ENCODE assay signal across 8 cellular contexts in the genomic region with DNA sequence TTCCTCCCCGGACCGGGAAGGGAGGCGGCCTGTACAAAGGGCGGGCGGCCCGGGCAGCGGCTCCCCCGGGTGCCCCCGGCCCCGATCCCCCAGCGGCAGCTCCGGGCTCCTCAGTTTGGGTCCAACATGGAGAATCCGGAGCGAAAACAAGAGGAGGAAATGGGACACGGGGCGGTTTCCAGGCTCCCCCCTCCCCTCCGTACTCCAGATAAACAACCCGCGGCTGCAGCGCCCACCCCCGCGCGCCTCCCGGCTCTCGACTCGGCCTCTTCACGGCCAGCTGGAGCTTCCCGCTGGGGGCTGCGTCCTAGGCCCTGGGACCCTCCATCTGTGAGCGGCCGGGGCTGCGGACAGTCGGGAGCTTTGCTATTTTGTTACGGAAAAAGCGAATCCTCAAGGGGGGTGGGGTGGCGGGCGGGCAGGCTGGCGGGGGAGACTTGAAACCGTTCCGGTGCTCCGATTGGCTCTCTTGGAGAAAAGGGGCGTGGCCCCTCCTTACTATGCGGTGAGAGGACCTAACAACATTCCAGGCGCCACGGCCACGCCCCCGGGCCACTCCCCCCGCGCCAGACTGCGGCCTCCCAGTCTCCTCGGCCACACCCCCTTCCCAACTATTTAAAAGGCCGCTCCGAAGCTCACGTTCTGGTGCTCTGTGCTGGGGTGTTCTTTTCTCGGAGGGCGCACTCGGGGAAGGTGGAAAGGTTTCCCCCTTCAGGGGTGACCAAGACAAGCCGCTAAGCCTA. TPM values are rescaled to one million over a fixed set of nuclear protein-coding genes. Genes with fewer than 3 reads are reported as not detected.
DNase-seq lines count a peak whose midpoint lies in the region; ATAC-seq and TF ChIP-seq lines count a peak whose summit lies in the region.

A gene with protein sequence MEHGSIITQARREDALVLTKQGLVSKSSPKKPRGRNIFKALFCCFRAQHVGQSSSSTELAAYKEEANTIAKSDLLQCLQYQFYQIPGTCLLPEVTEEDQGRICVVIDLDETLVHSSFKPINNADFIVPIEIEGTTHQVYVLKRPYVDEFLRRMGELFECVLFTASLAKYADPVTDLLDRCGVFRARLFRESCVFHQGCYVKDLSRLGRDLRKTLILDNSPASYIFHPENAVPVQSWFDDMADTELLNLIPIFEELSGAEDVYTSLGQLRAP (minus strand): TSS at position 153 of the 743 bp plus-strand sequence. CDS start 294 bp downstream, outside the sequence.

- peak; percentile 99 for DNase-seq in A673 (ENCODE audit: low spot score)
- DNase-seq in NCI-H510A treated with DMSO at 0.1 percent for 48 hours (lab: John Stamatoyannopoulos, UW), result peak; percentile 98
- peak; percentile 80 for DNase-seq in activated CD4-positive, alpha-beta T cell treated with anti-CD3 and anti-CD28 coated beads for 1 hour
- peak; percentile 86 to 94 for DNase-seq in cerebellar nuclear complex (lab: John Stamatoyannopoulos, UW)
- DNase-seq in islet precursor cell, result peak; percentile 99
- DNase-seq in stimulated activated CD4-positive, alpha-beta T cell treated with anti-CD3 and anti-CD28 coated beads, Interleukin-12 subunit alpha, Interleukin-12 subunit beta, amount 100 ng/mL, for 4 hours, result peak; percentile 86

- ATAC-seq in GM18909 (IDR thresholded peaks at IDR 0.05; ENCODE audit: poor library complexity, unreplicated experiment), result peak; percentile 43
- ATAC-seq in HG03354 (IDR thresholded peaks at IDR 0.05; ENCODE audit: poor library complexity, severe bottlenecking, unreplicated experiment), result peak; percentile 35

- POLR2A ChIA-PET in A673 (lab: Charles Lee; ENCODE audit: low non-redundant PET), result interaction anchor here (0.5 to 0.7 kb wide), 3 partner anchors 10 to 1698 kb away, joined by 3 to 9 read pairs (median 3); no protein-coding TSS in a partner anchor

- no peak for TF ChIP-seq CTCF in A673 (conservative IDR thresholded peaks at IDR 0.05; ENCODE audit: low read depth, low read length)

- no peaks in the 10 kb centered on the region for H3K9me3 ChIP-seq in A673 (ENCODE audit: low read depth, low read length, poor library complexity, severe bottlenecking)

- H3K27ac ChIP-seq in A673 (ENCODE audit: low read depth, low read length, poor library complexity, severe bottlenecking), result peak within 1 kb of the TSS; percentile 98

- BruUV-seq in A673 (replicated peaks; lab: Mats Ljungman, UMichigan), result no TSS peak

- H3K4me3 ChIP-seq in A673 (ENCODE audit: low read depth, low read length, poor library complexity, severe bottlenecking), result peak within 1 kb of the TSS; percentile 100

- intact Hi-C loops in A673 (cut with micrococcal nuclease; ENCODE audit: unreplicated experiment), result loop anchor here (1.0 kb wide), 1 partner anchor 48 kb away; no protein-coding TSS in a partner anchor

- H3K27me3 ChIP-seq in A673 (replicated peaks; ENCODE audit: insufficient read depth, low read depth, low read length, poor library complexity), result no peaks in the 10 kb centered on the region

- H3K4me1 ChIP-seq in A673 (ENCODE audit: insufficient read depth, low read length, poor library complexity, severe bottlenecking), result peaks cover 33% of the 10 kb centered on the region

- no peaks in the 10 kb centered on the region for H3K36me3 ChIP-seq in A673 (ENCODE audit: insufficient read depth, low read length, poor library complexity, severe bottlenecking)

- CTCF ChIA-PET in A673 (lab: Charles Lee), result interaction anchor here (0.7 to 1.3 kb wide), 4 partner anchors 9 to 61 kb away, joined by 4 to 8 read pairs (median 4); no protein-coding TSS in a partner anchor

RNA-seq across cellular contexts. Expression of the gene that starts here (rescaled TPM):
- 115 and 132 TPM in 2 replicates for total RNA-seq in A673 (2021)

Comparison
In these comparisons a context has a peak if more than half of its experiments do, and no peak if none do; other contexts are left out.
1. Peak in every context shown above with its lines: DNase-seq, ATAC-seq, H3K4me3 ChIP-seq and H3K27ac ChIP-seq.